Comparison of ENCODE assay signal across 26 cellular contexts in the genomic region with DNA sequence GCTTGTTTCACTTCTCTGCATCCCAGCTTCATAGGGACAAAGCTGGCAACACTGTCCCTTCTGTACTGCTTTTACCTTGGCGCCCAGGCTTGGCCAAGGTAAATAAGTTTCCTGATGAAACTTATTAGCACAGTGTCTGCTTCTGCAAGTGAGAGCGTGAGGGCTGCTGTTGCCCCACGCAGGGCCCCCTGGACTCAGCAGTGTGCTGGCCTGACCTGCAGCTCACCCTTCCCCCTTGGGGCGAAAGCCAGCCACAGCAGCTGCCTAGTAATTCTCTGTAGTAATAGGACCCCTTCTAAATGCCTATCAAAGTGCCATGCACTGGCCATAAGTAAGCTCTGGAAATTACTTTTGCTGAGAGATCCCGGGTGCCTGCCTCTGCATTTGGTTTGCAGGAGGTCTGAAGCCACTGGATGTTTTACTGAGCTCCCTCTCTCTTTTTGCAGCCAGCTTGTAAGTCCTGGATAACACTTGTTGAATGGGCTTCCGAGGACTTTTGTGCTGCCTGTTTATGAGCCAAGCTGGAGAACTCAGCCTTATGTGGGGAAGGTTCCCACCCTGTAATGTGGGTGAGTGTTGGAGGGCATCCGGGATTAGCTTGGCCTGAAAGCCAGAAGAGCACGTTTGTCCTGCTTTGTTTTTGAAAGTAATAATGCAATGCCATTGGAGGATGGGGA.
DNase-seq lines count a peak whose midpoint lies in the region; ATAC-seq and TF ChIP-seq lines count a peak whose summit lies in the region.
"Had no signal": no experiment of that assay in that cellular context is flagged by ENCODE, and none has a peak within 500 bp of the region (broad histone marks: within the 10 kb centered on the region; RNA-seq: fewer than 3 reads in every experiment).

No MANE protein-coding gene starts in this region.

- H3K4me1 ChIP-seq in SK-N-SH (ENCODE audit: control insufficient read depth in 1 of 2, insufficient read depth in 2 of 2, low read depth in 1 of 2, low read length in 1 of 2) (no peaks in the 10 kb centered on the region), muscle layer of colon (ENCODE audit: insufficient read depth, low read length) (peaks cover 36% of the 10 kb centered on the region)
- H3K4me1 ChIP-seq: breast epithelium, parathyroid adenoma, upper lobe of left lung had no signal

- no peaks in the 10 kb centered on the region for H3F3A ChIP-seq in SK-N-SH (replicated peaks; ENCODE audit: insufficient read depth)

- POLR2A ChIA-PET in SK-N-SH (lab: Yijun Ruan, JAX) = no interaction called here

- no peaks in the 10 kb centered on the region for H3K36me3 Mint-ChIP-seq in type B pancreatic cell
- H3K36me3 Mint-ChIP-seq: naive B cell had no signal

- CTCF ChIA-PET in SK-N-SH (lab: Yijun Ruan, JAX) = interaction anchor here (0.9 kb wide), 1 partner anchor 675 kb away, joined by 3 read pairs; no protein-coding TSS in a partner anchor

- no peak overlapping the region for H3K4me3 ChIP-seq in SK-N-SH (ENCODE audit: low read depth in 2 of 2, low read length in 1 of 2)
- no peak overlapping the region for H3K4me3 ChIP-seq in muscle layer of colon (ENCODE audit: low read depth in 1 of 2, low read length in 2 of 2)
- H3K4me3 ChIP-seq: breast epithelium, heart left ventricle, upper lobe of left lung had no signal

- H3K9me2 ChIP-seq in SK-N-SH = no peaks in the 10 kb centered on the region

- TF ChIP-seq EP300 in SK-N-SH (IDR thresholded peaks at IDR 0.05; ENCODE audit: borderline replicate concordance in 1 of 2, low read depth in 1 of 2, low read length in 1 of 2) = no peak

- 3% methylated on average over 8 of the region's 8 CpGs for WGBS in SK-N-SH (ENCODE audit: low lambda C conversion rate)

- no peaks in the 10 kb centered on the region for H3K27me3 ChIP-seq in SK-N-SH (ENCODE audit: insufficient read depth)
- no peaks in the 10 kb centered on the region for H3K27me3 ChIP-seq in muscle layer of colon (ENCODE audit: control insufficient read depth in 1 of 2, insufficient read depth in 2 of 2, low read length in 2 of 2)
- H3K27me3 ChIP-seq: breast epithelium, heart left ventricle, upper lobe of left lung had no signal

- peaks cover 4% of the 10 kb centered on the region for H3K9me3 Mint-ChIP-seq in type B pancreatic cell

- H3K79me2 ChIP-seq in SK-N-SH (ENCODE audit: insufficient read depth) = no peaks in the 10 kb centered on the region
- H3K79me2 ChIP-seq: parathyroid adenoma had no signal

- H4K20me1 ChIP-seq in SK-N-SH (ENCODE audit: insufficient read depth) = no peaks in the 10 kb centered on the region

- H3K36me3 ChIP-seq in SK-N-SH (replicated peaks in 1 of 2; ENCODE audit: control insufficient read depth in 1 of 2, insufficient read depth in 2 of 2, low read length in 1 of 2) (no peaks in the 10 kb centered on the region), muscle layer of colon (ENCODE audit: insufficient read depth, low read length) (no peaks in the 10 kb centered on the region)
- H3K36me3 ChIP-seq: breast epithelium, heart left ventricle, upper lobe of left lung had no signal

- no peak overlapping the region for H3K9ac ChIP-seq in SK-N-SH
- H3K9ac ChIP-seq in muscle layer of colon (ENCODE audit: low read length) = no peak overlapping the region
- H3K9ac ChIP-seq: parathyroid adenoma had no signal

- DNase-seq in SK-N-SH (no peak), ecto neural progenitor cell (ENCODE audit: low spot score) (peak; percentile 67), type B pancreatic cell (ENCODE audit: extremely low spot score, unreplicated experiment) (peak; percentile 74), NCI-H2196 treated with DMSO at 0.1 percent for 48 hours (lab: John Stamatoyannopoulos, UW; ENCODE audit: unreplicated experiment) (no peak), hippocampal formation (lab: John Stamatoyannopoulos, UW) (no peak)
- DNase-seq in stimulated activated CD4-positive, alpha-beta T cell treated with anti-CD3 and anti-CD28 coated beads, Interleukin-1b, Interleukin-23, amount 100 ng/mL, for 48 hours = no peak
- DNase-seq: activated CD4-positive, alpha-beta T cell treated with anti-CD3 and anti-CD28 coated beads, Interleukin-2, amount 50 U/mL, for 4 hours; activated CD8-positive, alpha-beta memory T cell treated with anti-CD3 and anti-CD28 coated beads, Interleukin-2, amount 50 U/mL, for 48 hours; AML-193; cortex of kidney; DND-41; naive B cell; NCI-H1417; NCI-H2107; NCI-H526; SHP77 treated with DMSO at 0.1 percent for 48 hours; stimulated activated CD4-positive, alpha-beta T cell treated with anti-CD3 and anti-CD28 coated beads, Interleukin-4, amount 100 ng/mL, for 24 hours had no signal

- H3K27ac Mint-ChIP-seq in type B pancreatic cell = no peak overlapping the region
- H3K27ac Mint-ChIP-seq: naive B cell had no signal

- no peaks in the 10 kb centered on the region for H3K9me3 ChIP-seq in SK-N-SH
- H3K9me3 ChIP-seq in muscle layer of colon (ENCODE audit: low read length) = no peaks in the 10 kb centered on the region
- H3K9me3 ChIP-seq: breast epithelium, heart left ventricle, upper lobe of left lung had no signal

- ATAC-seq in SK-N-SH treated with all-trans-retinoic acid at 6 μM for 48 hours = peak; percentile 32
- ATAC-seq: HCT116 had no signal

- TF ChIP-seq CTCF in SK-N-SH (IDR thresholded peaks at IDR 0.05) (no peak), type B pancreatic cell (conservative IDR thresholded peaks at IDR 0.05) (peak; percentile 62)

- no peak for TF ChIP-seq RAD21 in SK-N-SH (IDR thresholded peaks at IDR 0.05; ENCODE audit: low read length)

- H3K4me2 ChIP-seq in SK-N-SH = no peak overlapping the region

- no peaks in the 10 kb centered on the region for H3K27me3 Mint-ChIP-seq in type B pancreatic cell

- H3K4me3 Mint-ChIP-seq in type B pancreatic cell = no peak overlapping the region
- H3K4me3 Mint-ChIP-seq: naive B cell had no signal

- H3K27ac ChIP-seq in SK-N-SH (ENCODE audit: low read depth in 2 of 2, low read length in 1 of 2) (no peak overlapping the region), muscle layer of colon (ENCODE audit: low read depth, low read length) (peak overlapping the region; percentile 31)
- H3K27ac ChIP-seq: 22Rv1, heart left ventricle, parathyroid adenoma, upper lobe of left lung, VCaP had no signal

- peaks cover 35% of the 10 kb centered on the region for H3K4me1 Mint-ChIP-seq in type B pancreatic cell (ENCODE audit: unreplicated experiment)
- H3K4me1 Mint-ChIP-seq: naive B cell had no signal

- H2AFZ ChIP-seq in SK-N-SH (ENCODE audit: low read depth) = no peak overlapping the region
- H2AFZ ChIP-seq: parathyroid adenoma had no signal

TF ChIP-seq in SK-N-SH treated with all-trans-retinoic acid at 6 μM for 48 hours, 23 proteins besides CTCF, POLR2A, EP300 and RAD21 (continues in another document):
- TF ChIP-seq ZFP3 (CRISPR knock-in tag; IDR thresholded peaks at IDR 0.05) (no peak), ZNF70 (CRISPR knock-in tag; IDR thresholded peaks at IDR 0.05) (no peak), SNAI2 (CRISPR knock-in tag; IDR thresholded peaks at IDR 0.05) (no peak), PPARA (CRISPR knock-in tag; IDR thresholded peaks at IDR 0.05; ENCODE audit: borderline replicate concordance) (no peak), ZNF8 (CRISPR knock-in tag; IDR thresholded peaks at IDR 0.05) (no peak), ARNTL (CRISPR knock-in tag; IDR thresholded peaks at IDR 0.05; ENCODE audit: borderline replicate concordance, low read depth) (no peak)
- TF ChIP-seq, protein P1, sequence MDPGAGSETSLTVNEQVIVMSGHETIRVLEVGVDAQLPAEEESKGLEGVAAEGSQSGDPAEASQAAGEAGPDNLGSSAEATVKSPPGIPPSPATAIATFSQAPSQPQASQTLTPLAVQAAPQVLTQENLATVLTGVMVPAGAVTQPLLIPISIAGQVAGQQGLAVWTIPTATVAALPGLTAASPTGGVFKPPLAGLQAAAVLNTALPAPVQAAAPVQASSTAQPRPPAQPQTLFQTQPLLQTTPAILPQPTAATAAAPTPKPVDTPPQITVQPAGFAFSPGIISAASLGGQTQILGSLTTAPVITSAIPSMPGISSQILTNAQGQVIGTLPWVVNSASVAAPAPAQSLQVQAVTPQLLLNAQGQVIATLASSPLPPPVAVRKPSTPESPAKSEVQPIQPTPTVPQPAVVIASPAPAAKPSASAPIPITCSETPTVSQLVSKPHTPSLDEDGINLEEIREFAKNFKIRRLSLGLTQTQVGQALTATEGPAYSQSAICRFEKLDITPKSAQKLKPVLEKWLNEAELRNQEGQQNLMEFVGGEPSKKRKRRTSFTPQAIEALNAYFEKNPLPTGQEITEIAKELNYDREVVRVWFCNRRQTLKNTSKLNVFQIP (CRISPR knock-in tag; IDR thresholded peaks at IDR 0.05; ENCODE audit: borderline replicate concordance, low read depth) = no peak

TF ChIP-seq in SK-N-SH, 30 proteins besides CTCF, POLR2A, EP300 and RAD21 (continues in another document):
- no peak for TF ChIP-seq GABPA (IDR thresholded peaks at IDR 0.05; ENCODE audit: low read depth)
- no peak for TF ChIP-seq ELF1 (IDR thresholded peaks at IDR 0.05)
- TF ChIP-seq, protein P2, sequence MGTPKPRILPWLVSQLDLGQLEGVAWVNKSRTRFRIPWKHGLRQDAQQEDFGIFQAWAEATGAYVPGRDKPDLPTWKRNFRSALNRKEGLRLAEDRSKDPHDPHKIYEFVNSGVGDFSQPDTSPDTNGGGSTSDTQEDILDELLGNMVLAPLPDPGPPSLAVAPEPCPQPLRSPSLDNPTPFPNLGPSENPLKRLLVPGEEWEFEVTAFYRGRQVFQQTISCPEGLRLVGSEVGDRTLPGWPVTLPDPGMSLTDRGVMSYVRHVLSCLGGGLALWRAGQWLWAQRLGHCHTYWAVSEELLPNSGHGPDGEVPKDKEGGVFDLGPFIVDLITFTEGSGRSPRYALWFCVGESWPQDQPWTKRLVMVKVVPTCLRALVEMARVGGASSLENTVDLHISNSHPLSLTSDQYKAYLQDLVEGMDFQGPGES (IDR thresholded peaks at IDR 0.05; ENCODE audit: low read depth, low read length) = no peak
- no peak for TF ChIP-seq TCF12 (IDR thresholded peaks at IDR 0.05)
- TF ChIP-seq MEF2A (IDR thresholded peaks at IDR 0.05; ENCODE audit: borderline replicate concordance, low read depth) = no peak
- TF ChIP-seq, protein P3, sequence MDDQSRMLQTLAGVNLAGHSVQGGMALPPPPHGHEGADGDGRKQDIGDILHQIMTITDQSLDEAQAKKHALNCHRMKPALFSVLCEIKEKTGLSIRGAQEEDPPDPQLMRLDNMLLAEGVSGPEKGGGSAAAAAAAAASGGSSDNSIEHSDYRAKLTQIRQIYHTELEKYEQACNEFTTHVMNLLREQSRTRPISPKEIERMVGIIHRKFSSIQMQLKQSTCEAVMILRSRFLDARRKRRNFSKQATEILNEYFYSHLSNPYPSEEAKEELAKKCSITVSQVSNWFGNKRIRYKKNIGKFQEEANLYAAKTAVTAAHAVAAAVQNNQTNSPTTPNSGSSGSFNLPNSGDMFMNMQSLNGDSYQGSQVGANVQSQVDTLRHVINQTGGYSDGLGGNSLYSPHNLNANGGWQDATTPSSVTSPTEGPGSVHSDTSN (IDR thresholded peaks at IDR 0.05) = no peak
- TF ChIP-seq FOXJ3 (CRISPR knock-in tag; IDR thresholded peaks at IDR 0.05) = no peak
- no peak for TF ChIP-seq MXI1 (IDR thresholded peaks at IDR 0.05; ENCODE audit: low read depth, low read length)

Comparison
In these comparisons a context has a peak if more than half of its experiments do, and no peak if none do; other contexts are left out.
1. DNase-seq: peak in ecto neural progenitor cell (single experiment) and type B pancreatic cell (single experiment); none in SK-N-SH (single experiment), NCI-H2196 treated with DMSO at 0.1 percent for 48 hours (single experiment), hippocampal formation (0 of 2) and stimulated activated CD4-positive, alpha-beta T cell treated with anti-CD3 and anti-CD28 coated beads, Interleukin-1b, Interleukin-23, amount 100 ng/mL, for 48 hours (single experiment).